ENCODE assay signal across 1 cellular context in the genomic region with DNA sequence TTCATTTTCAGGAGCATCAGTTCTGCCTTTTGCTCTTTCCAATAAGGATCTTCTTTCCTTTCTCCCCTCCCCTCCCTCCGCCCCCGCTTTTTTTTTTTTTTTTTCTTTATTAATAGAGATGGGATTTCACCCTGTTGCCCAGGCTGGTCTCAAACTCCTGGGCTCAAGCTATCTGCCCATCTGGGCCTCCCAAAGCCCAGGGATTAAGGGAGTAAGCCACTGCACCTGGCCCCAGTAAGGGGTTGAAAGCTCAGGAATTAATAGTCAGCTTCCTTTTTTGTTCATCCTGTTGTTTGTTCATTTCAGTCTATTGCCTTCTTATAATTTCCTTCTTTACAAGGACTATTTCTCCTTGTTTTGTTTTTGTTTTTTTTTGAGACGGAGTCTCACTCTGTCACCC.
TF ChIP-seq lines count a peak whose summit lies in the region.

No MANE protein-coding gene starts in this region.

TF ChIP-seq in K562, 482 proteins besides CTCF, POLR2A, EP300 and RAD21 (continued from another document):
- TF ChIP-seq, protein P1, sequence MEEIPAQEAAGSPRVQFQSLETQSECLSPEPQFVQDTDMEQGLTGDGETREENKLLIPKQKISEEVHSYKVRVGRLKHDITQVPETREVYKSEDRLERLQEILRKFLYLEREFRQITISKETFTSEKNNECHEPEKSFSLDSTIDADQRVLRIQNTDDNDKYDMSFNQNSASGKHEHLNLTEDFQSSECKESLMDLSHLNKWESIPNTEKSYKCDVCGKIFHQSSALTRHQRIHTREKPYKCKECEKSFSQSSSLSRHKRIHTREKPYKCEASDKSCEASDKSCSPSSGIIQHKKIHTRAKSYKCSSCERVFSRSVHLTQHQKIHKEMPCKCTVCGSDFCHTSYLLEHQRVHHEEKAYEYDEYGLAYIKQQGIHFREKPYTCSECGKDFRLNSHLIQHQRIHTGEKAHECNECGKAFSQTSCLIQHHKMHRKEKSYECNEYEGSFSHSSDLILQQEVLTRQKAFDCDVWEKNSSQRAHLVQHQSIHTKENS (CRISPR knock-in tag; IDR thresholded peaks at IDR 0.05): no peak
- TF ChIP-seq FOXK1 (CRISPR knock-in tag; IDR thresholded peaks at IDR 0.05; ENCODE audit: borderline replicate concordance) (no peak), ZSCAN32 (CRISPR knock-in tag; IDR thresholded peaks at IDR 0.05) (no peak)
- TF ChIP-seq, protein P2, sequence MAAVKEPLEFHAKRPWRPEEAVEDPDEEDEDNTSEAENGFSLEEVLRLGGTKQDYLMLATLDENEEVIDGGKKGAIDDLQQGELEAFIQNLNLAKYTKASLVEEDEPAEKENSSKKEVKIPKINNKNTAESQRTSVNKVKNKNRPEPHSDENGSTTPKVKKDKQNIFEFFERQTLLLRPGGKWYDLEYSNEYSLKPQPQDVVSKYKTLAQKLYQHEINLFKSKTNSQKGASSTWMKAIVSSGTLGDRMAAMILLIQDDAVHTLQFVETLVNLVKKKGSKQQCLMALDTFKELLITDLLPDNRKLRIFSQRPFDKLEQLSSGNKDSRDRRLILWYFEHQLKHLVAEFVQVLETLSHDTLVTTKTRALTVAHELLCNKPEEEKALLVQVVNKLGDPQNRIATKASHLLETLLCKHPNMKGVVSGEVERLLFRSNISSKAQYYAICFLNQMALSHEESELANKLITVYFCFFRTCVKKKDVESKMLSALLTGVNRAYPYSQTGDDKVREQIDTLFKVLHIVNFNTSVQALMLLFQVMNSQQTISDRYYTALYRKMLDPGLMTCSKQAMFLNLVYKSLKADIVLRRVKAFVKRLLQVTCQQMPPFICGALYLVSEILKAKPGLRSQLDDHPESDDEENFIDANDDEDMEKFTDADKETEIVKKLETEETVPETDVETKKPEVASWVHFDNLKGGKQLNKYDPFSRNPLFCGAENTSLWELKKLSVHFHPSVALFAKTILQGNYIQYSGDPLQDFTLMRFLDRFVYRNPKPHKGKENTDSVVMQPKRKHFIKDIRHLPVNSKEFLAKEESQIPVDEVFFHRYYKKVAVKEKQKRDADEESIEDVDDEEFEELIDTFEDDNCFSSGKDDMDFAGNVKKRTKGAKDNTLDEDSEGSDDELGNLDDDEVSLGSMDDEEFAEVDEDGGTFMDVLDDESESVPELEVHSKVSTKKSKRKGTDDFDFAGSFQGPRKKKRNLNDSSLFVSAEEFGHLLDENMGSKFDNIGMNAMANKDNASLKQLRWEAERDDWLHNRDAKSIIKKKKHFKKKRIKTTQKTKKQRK (IDR thresholded peaks at IDR 0.05; ENCODE audit: borderline replicate concordance, low read depth, low read length): no peak
